In the genomic region with DNA sequence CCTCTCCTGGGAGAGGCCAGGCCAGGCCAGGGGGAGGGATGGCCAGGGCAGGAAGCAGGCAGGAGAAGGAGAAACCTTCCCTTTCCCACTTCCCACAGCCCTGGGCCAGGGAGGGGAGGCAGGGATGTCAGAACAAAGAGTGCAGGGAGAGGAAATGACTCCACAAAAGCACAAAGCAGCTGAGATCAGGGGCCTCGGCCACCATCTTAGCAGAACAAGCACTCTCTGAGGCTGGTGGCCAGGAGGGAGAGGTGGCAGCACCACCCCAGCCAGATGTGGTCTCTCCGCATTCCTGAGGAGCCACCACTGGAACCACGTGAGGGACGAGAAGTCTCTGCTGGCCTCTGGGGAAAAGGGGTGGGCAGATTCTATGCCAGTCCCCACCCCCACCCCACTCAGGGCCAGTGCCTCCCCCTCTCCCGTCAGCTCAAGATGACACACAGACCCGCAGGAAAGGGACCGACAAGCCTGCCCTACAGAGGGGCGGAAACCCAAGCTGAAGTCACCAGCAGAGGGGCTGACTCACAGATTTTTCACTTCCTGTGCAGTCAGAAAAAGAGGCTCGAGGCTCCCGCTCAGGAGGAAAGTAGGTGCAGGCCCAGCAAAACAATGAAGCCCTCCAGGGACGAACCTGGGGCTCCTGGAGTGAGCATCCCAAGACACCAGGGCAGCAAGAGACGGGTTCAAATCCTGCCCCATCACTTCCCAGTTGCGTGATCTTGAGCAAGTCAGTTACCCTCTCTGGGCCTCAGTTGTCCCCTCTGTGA, we compare ENCODE assay signal across 8 cellular contexts. TPM values are rescaled to one million over a fixed set of nuclear protein-coding genes. Genes with fewer than 3 reads are reported as not detected.
DNase-seq lines count a peak whose midpoint lies in the region; ATAC-seq lines count a peak whose summit lies in the region.

No MANE protein-coding gene starts in this region.

- intact Hi-C loops in CD4-positive, alpha-beta memory T cell (cut with micrococcal nuclease): loop anchor here (1.0 kb wide), 5 partner anchors 13 to 148 kb away; a partner anchor contains a TSS
- intact Hi-C loops in activated CD4-positive, alpha-beta T cell treated with anti-CD3 and anti-CD28 coated beads, Interleukin-2, amount 10 ng/mL, durations not matched to agents 24 days and 14 days (cut with micrococcal nuclease): loop anchor here (1.0 to 10.0 kb wide), 6 partner anchors 24 to 328 kb away; a partner anchor contains a TSS

- no peaks in the 10 kb centered on the region for H3K9me3 Mint-ChIP-seq in CD4-positive, alpha-beta memory T cell
- H3K9me3 Mint-ChIP-seq in activated CD4-positive, alpha-beta T cell treated with anti-CD3 and anti-CD28 coated beads, Interleukin-2, amount 10 ng/mL, durations not matched to agents 24 days and 14 days: peaks cover 4% of the 10 kb centered on the region
- peaks cover 0 to 2% (median 0%) of the 10 kb centered on the region in 7 donors for H3K9me3 Mint-ChIP-seq in naive B cell

- H3K9me3 ChIP-seq in CD4-positive, alpha-beta memory T cell (ENCODE audit: control insufficient read depth in 1 of 2, low read length in 2 of 2): no peaks in the 10 kb centered on the region
- H3K9me3 ChIP-seq in KOPT-K1 (ENCODE audit: insufficient read depth, low read length, poor library complexity, severe bottlenecking): no peaks in the 10 kb centered on the region

- peak; percentile 57 for ATAC-seq in GM21515 (IDR thresholded peaks at IDR 0.05; ENCODE audit: unreplicated experiment)
- peak; percentile 69 to 73 for ATAC-seq in naive B cell (ENCODE audit: low read depth in 2 of 2)

- H3K36me3 ChIP-seq in CD4-positive, alpha-beta memory T cell (ENCODE audit: insufficient read depth, low read length): no peaks in the 10 kb centered on the region
- H3K36me3 ChIP-seq in KOPT-K1 (ENCODE audit: insufficient read depth, low read length): no peaks in the 10 kb centered on the region

- peak overlapping the region; percentile 45 to 58 for H3K4me3 ChIP-seq in CD4-positive, alpha-beta memory T cell (ENCODE audit: low read length in 2 of 2)

- peak overlapping the region; percentile 87 to 99 (median 98) for H3K27ac Mint-ChIP-seq in CD4-positive, alpha-beta memory T cell
- H3K27ac Mint-ChIP-seq in activated CD4-positive, alpha-beta T cell treated with anti-CD3 and anti-CD28 coated beads, Interleukin-2, amount 10 ng/mL, durations not matched to agents 24 days and 14 days: peak overlapping the region; percentile 99
- H3K27ac Mint-ChIP-seq in naive B cell: peak overlapping the region; percentile 53 to 89 (median 70)

- peak overlapping the region; percentile 75 for H3K27ac ChIP-seq in CD4-positive, alpha-beta memory T cell (ENCODE audit: low read depth, low read length)
- H3K27ac ChIP-seq in KOPT-K1 (ENCODE audit: low read depth, low read length, poor library complexity, severe bottlenecking): peak overlapping the region; percentile 94

- DNase-seq in CD4-positive, alpha-beta memory T cell: peak; percentile 75 to 95 (median 78)
- peak; percentile 95 for DNase-seq in activated CD4-positive, alpha-beta T cell treated with anti-CD3 and anti-CD28 coated beads, Interleukin-2, amount 10 ng/mL, durations not matched to agents 24 days and 14 days
- DNase-seq in dermis microvascular lymphatic vessel endothelial cell (ENCODE audit: low read depth in 2 of 2) (peak; percentile 67 to 97), naive B cell (peak; percentile 53), stromal cell of bone marrow (ENCODE audit: low read depth) (peak; percentile 88), middle frontal gyrus (ENCODE audit: extremely low spot score, low spot score) (no peak)

- peak overlapping the region; percentile 78 to 89 (median 84) for H3K4me3 Mint-ChIP-seq in CD4-positive, alpha-beta memory T cell
- H3K4me3 Mint-ChIP-seq in activated CD4-positive, alpha-beta T cell treated with anti-CD3 and anti-CD28 coated beads, Interleukin-2, amount 10 ng/mL, durations not matched to agents 24 days and 14 days: peak overlapping the region; percentile 88
- peak overlapping the region; percentile 56 to 92 (median 82) for H3K4me3 Mint-ChIP-seq in naive B cell

- H3K4me1 ChIP-seq in CD4-positive, alpha-beta memory T cell (ENCODE audit: insufficient read depth, low read length): peaks cover 99% of the 10 kb centered on the region

- CTCF ChIA-PET in CD4-positive, alpha-beta memory T cell (lab: Charles Lee; ENCODE audit: partially characterized antibody): interaction anchor here (0.7 to 11.2 kb wide), 12 partner anchors 11 to 148 kb away, joined by 3 to 193 read pairs (median 8); a partner anchor contains a TSS

- H3K27me3 Mint-ChIP-seq in CD4-positive, alpha-beta memory T cell: no peaks in the 10 kb centered on the region
- H3K27me3 Mint-ChIP-seq in activated CD4-positive, alpha-beta T cell treated with anti-CD3 and anti-CD28 coated beads, Interleukin-2, amount 10 ng/mL, durations not matched to agents 24 days and 14 days: no peaks in the 10 kb centered on the region
- peaks cover 0 to 5% (median 0%) of the 10 kb centered on the region in 3 donors for H3K27me3 Mint-ChIP-seq in naive B cell

- H3K4me1 Mint-ChIP-seq in CD4-positive, alpha-beta memory T cell: peaks cover 48 to 98% (median 83%) of the 10 kb centered on the region in 4 donors
- peaks cover 61% of the 10 kb centered on the region for H3K4me1 Mint-ChIP-seq in activated CD4-positive, alpha-beta T cell treated with anti-CD3 and anti-CD28 coated beads, Interleukin-2, amount 10 ng/mL, durations not matched to agents 24 days and 14 days
- peaks cover 36 to 78% (median 53%) of the 10 kb centered on the region in 3 donors for H3K4me1 Mint-ChIP-seq in naive B cell

- POLR2A ChIA-PET in CD4-positive, alpha-beta memory T cell (lab: Charles Lee; ENCODE audit: partially characterized antibody): interaction anchor here (0.7 to 10.1 kb wide), 16 partner anchors 10 to 325 kb away, joined by 3 to 599 read pairs (median 6); a partner anchor contains a TSS

- peaks cover 3 to 4% of the 10 kb centered on the region in 2 donors for H3K36me3 Mint-ChIP-seq in CD4-positive, alpha-beta memory T cell
- H3K36me3 Mint-ChIP-seq in activated CD4-positive, alpha-beta T cell treated with anti-CD3 and anti-CD28 coated beads, Interleukin-2, amount 10 ng/mL, durations not matched to agents 24 days and 14 days (ENCODE audit: low read depth): peaks cover 8% of the 10 kb centered on the region
- H3K36me3 Mint-ChIP-seq in naive B cell: no peaks in the 10 kb centered on the region

- H3K27me3 ChIP-seq in CD4-positive, alpha-beta memory T cell (ENCODE audit: insufficient read depth, low read length): no peaks in the 10 kb centered on the region

RNA-seq across cellular contexts. Expression of a gene that starts 24.1 kb away (rescaled TPM):
- 1 to 10 TPM; 1.4 to 1.5 TPM for total RNA-seq in CD4-positive, alpha-beta memory T cell
- polyA plus RNA-seq in CD4-positive, alpha-beta memory T cell: 1 to 10 TPM; 1.1 to 1.6 TPM
- 2.8 and 5.2 TPM in 2 replicates for total RNA-seq in activated CD4-positive, alpha-beta T cell treated with anti-CD3 and anti-CD28 coated beads, Interleukin-2, amount 10 ng/mL, durations not matched to agents 24 days and 14 days
- total RNA-seq in dermis microvascular lymphatic vessel endothelial cell: 12.7 and 16.4 TPM in 2 replicates
- 1 to 10 TPM in 4 of 6 donors, under 1 TPM in 2; 0.96 to 6.7 (median 1.1) TPM for polyA plus RNA-seq in naive B cell (ENCODE audit: low read depth in 6 of 6)

RNA-seq across cellular contexts. Expression of a gene that starts 30.0 kb away (rescaled TPM):
- total RNA-seq in CD4-positive, alpha-beta memory T cell: 10 to 100 TPM; 39.0 to 41.3 TPM
- polyA plus RNA-seq in CD4-positive, alpha-beta memory T cell: 1 to 10 TPM; 1.3 to 5.2 TPM
- total RNA-seq in activated CD4-positive, alpha-beta T cell treated with anti-CD3 and anti-CD28 coated beads, Interleukin-2, amount 10 ng/mL, durations not matched to agents 24 days and 14 days: 32.3 and 36.8 TPM in 2 replicates
- 7.6 and 9.0 TPM in 2 replicates for total RNA-seq in dermis microvascular lymphatic vessel endothelial cell
- polyA plus RNA-seq in naive B cell (ENCODE audit: low read depth in 6 of 6): 1 to 10 TPM in 4 of 6 donors, under 1 TPM in 2; 0.09 to 3.2 (median 1.4) TPM
